ENCODE assay signal across 8 cellular contexts in genomic region chr4:141333450-141334235, GRCh38.
A peak's percentile ranks its signal among the peaks of the same experiment; 100 is the strongest.
DNase-seq lines count a peak whose midpoint lies in the region; ATAC-seq, FAIRE-seq and TF ChIP-seq lines count a peak whose summit lies in the region.
"Not testable (repeated sequence)": the region's sequence is repeated elsewhere in the genome, so short reads cannot be mapped to it uniquely, and the experiment has no call there.

No MANE protein-coding gene starts in this region.

- H3K9ac ChIP-seq in HepG2 (ENCODE audit: insufficient read depth, low read depth, low read length); parathyroid adenoma: not testable (repeated sequence)

- not testable (repeated sequence) for H3K27ac Mint-ChIP-seq in chondrocyte (ENCODE audit: unreplicated experiment)

- TF ChIP-seq POLR2A in HepG2 (IDR thresholded peaks at IDR 0.05; ENCODE audit: insufficient read depth in 1 of 2, low read depth in 2 of 2, low read length in 2 of 2): not testable (repeated sequence)

- not testable (repeated sequence) for H3K27me3 ChIP-seq in H7 (ENCODE audit: control insufficient read depth, insufficient read depth, low read length); foreskin keratinocyte; HepG2 (ENCODE audit: control insufficient read depth in 1 of 2, insufficient read depth in 2 of 2, low read length in 2 of 2); parathyroid adenoma (ENCODE audit: control insufficient read depth, insufficient read depth, low read length)

- not testable (repeated sequence) for TF ChIP-seq CTCF in AG09309 (IDR thresholded peaks at IDR 0.05; ENCODE audit: control insufficient read depth, insufficient read depth, low read depth, low read length, missing control alignments); WI38 (IDR thresholded peaks at IDR 0.05; ENCODE audit: low read depth, low read length); chondrocyte (IDR thresholded peaks at IDR 0.05); foreskin keratinocyte (conservative IDR thresholded peaks at IDR 0.05); HepG2 (CRISPR knock-in tag; IDR thresholded peaks at IDR 0.05); parathyroid adenoma (IDR thresholded peaks at IDR 0.05)

- CTCF ChIA-PET in HepG2 (lab: Yijun Ruan, JAX; ENCODE audit: low intra/inter-chr PET ratio, low total read pairs): not testable (repeated sequence)

- not testable (repeated sequence) for H3K4me1 ChIP-seq in foreskin keratinocyte; HepG2 (ENCODE audit: insufficient read depth, low read length); parathyroid adenoma

- WGBS in HepG2 (ENCODE audit: low lambda C conversion rate): 9% methylated on average over 7 of the region's 25 CpGs

- H3K27ac ChIP-seq in foreskin keratinocyte; HepG2 (ENCODE audit: extremely low read length, insufficient read depth, low read length); parathyroid adenoma: not testable (repeated sequence)

- H3K4me3 ChIP-seq in AG09309 (ENCODE audit: control insufficient read depth, low read depth, low read length) (peak overlapping the region; percentile 21), H7 (ENCODE audit: insufficient read depth, low read depth, low read length) (0 out of 2 replicates have a peak overlapping the region, but pooled peaks have one; percentile 8), WI38 (ENCODE audit: low read depth, low read length) (peak overlapping the region; percentile 39)
- not testable (repeated sequence) for H3K4me3 ChIP-seq in HepG2 (replicated peaks in 1 of 3; ENCODE audit: insufficient read depth in 1 of 3, low read depth in 2 of 3, low read length in 3 of 3); parathyroid adenoma (ENCODE audit: low read depth, low read length)

- H3K79me2 ChIP-seq in HepG2 (ENCODE audit: insufficient read depth, low read length); parathyroid adenoma: not testable (repeated sequence)

- H3K9me3 Mint-ChIP-seq in chondrocyte (ENCODE audit: low read depth): not testable (repeated sequence)

- POLR2A ChIA-PET in HepG2 (lab: Yijun Ruan, JAX): not testable (repeated sequence)

- H3K4me3 Mint-ChIP-seq in chondrocyte (ENCODE audit: unreplicated experiment): peak overlapping the region; percentile 47

- not testable (repeated sequence) for BruUV-seq in HepG2 (replicated peaks; lab: Mats Ljungman, UMichigan)

- TF ChIP-seq RAD21 in HepG2 (CRISPR knock-in tag; IDR thresholded peaks at IDR 0.05): not testable (repeated sequence)

- not testable (repeated sequence) for H3K36me3 ChIP-seq in H7 (replicated peaks; ENCODE audit: control insufficient read depth, insufficient read depth, low read length); HepG2 (replicated peaks in 1 of 2; ENCODE audit: control insufficient read depth in 1 of 2, insufficient read depth in 2 of 2, low read length in 2 of 2); parathyroid adenoma (ENCODE audit: control insufficient read depth, insufficient read depth, low read length)

- H4K20me1 ChIP-seq in HepG2 (ENCODE audit: insufficient read depth, low read length): not testable (repeated sequence)

- H2AFZ ChIP-seq in HepG2 (ENCODE audit: low read length); parathyroid adenoma: not testable (repeated sequence)

- not testable (repeated sequence) for H3K9me3 ChIP-seq in HepG2 (ENCODE audit: low read length); parathyroid adenoma (ENCODE audit: control insufficient read depth, low read length)

- in situ Hi-C loops in HepG2 (cut with HindIII; ENCODE audit: extremely low pct_ligation_motif_present, low pct_unique_long_range_greater_than_20kb): not testable (repeated sequence)

- not testable (repeated sequence) for H3K4me1 Mint-ChIP-seq in chondrocyte (ENCODE audit: low read depth)

- not testable (repeated sequence) for TF ChIP-seq EP300 in HepG2 (IDR thresholded peaks at IDR 0.05; ENCODE audit: low read depth in 2 of 2, low read length in 2 of 2); HepG2 (CRISPR knock-in tag; IDR thresholded peaks at IDR 0.05; ENCODE audit: borderline replicate concordance)

- H3K4me2 ChIP-seq in HepG2 (ENCODE audit: low read depth, low read length) (peak overlapping the region; percentile 19; the same call in 1 of the 2 replicates), parathyroid adenoma (ENCODE audit: low read length) (peak overlapping the region; percentile 45)

- ATAC-seq in foreskin keratinocyte (peak; percentile 12), HepG2 (peak; percentile 44)

- peak; percentile 72 for DNase-seq in AG09309 (ENCODE audit: low read depth)
- not testable (repeated sequence) for DNase-seq in H7; chondrocyte (ENCODE audit: low spot score); HepG2 (ENCODE audit: low spot score)
- DNase-seq in foreskin keratinocyte: peak in 1 of 2 donors; percentile 5
- DNase-seq in superior temporal gyrus (ENCODE audit: extremely low spot score): peak; percentile 47

- intact Hi-C loops in HepG2 (cut with micrococcal nuclease; ENCODE audit: unreplicated experiment): not testable (repeated sequence)

- FAIRE-seq in HepG2 (lab: Jason Lieb, UNC): not testable (repeated sequence)

- not testable (repeated sequence) for H3K27me3 Mint-ChIP-seq in chondrocyte (ENCODE audit: low read depth)

- not testable (repeated sequence) for H3K36me3 Mint-ChIP-seq in chondrocyte (ENCODE audit: low read depth)
